2 cellular contexts compared by ENCODE assay signal in the genomic region with DNA sequence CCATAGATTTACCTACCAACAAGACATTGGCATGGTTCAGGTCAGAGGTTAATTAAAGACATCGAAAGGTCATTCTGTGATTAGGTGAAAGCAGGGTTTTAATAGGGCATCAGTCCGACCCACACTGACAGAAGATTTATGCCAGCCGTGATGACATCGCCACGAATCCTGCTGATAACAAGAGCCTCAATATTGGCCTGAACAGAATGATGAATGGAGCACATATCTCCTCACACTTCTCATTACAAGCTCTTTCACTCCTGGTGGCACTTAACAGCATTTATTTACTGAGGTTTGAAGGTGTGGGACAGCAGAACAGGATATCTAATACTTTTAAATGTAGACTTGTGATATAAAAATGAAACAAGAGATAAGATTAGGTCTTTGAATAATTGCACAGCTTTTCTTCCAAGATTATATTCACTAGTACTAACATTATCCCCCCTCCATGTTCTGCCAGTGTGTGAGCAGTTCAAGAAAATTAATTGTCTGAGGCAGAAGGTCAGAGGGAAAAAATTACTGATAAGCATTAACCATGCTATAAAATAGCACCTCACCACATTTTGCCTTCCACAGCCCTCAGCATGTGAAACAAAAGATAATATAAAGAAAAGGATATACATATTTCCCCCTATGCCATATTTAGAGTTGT.
TF ChIP-seq lines count a peak whose summit lies in the region.

No MANE protein-coding gene starts in this region.

TF ChIP-seq in HEK293T, 16 proteins besides CTCF, POLR2A, EP300 and RAD21:
- TF ChIP-seq, protein P1, sequence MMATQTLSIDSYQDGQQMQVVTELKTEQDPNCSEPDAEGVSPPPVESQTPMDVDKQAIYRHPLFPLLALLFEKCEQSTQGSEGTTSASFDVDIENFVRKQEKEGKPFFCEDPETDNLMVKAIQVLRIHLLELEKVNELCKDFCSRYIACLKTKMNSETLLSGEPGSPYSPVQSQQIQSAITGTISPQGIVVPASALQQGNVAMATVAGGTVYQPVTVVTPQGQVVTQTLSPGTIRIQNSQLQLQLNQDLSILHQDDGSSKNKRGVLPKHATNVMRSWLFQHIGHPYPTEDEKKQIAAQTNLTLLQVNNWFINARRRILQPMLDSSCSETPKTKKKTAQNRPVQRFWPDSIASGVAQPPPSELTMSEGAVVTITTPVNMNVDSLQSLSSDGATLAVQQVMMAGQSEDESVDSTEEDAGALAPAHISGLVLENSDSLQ (IDR thresholded peaks at IDR 0.05): peak; percentile 62
- no peak for TF ChIP-seq CTBP1 (IDR thresholded peaks at IDR 0.05; ENCODE audit: borderline replicate concordance)

TF ChIP-seq in K562, 482 proteins besides CTCF, POLR2A, EP300 and RAD21 (continued from another document):
- TF ChIP-seq, protein P2, sequence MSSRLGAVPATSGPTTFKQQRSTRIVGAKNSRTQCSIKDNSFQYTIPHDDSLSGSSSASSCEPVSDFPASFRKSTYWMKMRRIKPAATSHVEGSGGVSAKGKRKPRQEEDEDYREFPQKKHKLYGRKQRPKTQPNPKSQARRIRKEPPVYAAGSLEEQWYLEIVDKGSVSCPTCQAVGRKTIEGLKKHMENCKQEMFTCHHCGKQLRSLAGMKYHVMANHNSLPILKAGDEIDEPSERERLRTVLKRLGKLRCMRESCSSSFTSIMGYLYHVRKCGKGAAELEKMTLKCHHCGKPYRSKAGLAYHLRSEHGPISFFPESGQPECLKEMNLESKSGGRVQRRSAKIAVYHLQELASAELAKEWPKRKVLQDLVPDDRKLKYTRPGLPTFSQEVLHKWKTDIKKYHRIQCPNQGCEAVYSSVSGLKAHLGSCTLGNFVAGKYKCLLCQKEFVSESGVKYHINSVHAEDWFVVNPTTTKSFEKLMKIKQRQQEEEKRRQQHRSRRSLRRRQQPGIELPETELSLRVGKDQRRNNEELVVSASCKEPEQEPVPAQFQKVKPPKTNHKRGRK (tag; IDR thresholded peaks at IDR 0.05): no peak
- TF ChIP-seq MEIS2 (IDR thresholded peaks at IDR 0.05; ENCODE audit: partially characterized antibody): peak; percentile 16
